Comparison of ENCODE assay signal across 1 cellular context in the genomic region with DNA sequence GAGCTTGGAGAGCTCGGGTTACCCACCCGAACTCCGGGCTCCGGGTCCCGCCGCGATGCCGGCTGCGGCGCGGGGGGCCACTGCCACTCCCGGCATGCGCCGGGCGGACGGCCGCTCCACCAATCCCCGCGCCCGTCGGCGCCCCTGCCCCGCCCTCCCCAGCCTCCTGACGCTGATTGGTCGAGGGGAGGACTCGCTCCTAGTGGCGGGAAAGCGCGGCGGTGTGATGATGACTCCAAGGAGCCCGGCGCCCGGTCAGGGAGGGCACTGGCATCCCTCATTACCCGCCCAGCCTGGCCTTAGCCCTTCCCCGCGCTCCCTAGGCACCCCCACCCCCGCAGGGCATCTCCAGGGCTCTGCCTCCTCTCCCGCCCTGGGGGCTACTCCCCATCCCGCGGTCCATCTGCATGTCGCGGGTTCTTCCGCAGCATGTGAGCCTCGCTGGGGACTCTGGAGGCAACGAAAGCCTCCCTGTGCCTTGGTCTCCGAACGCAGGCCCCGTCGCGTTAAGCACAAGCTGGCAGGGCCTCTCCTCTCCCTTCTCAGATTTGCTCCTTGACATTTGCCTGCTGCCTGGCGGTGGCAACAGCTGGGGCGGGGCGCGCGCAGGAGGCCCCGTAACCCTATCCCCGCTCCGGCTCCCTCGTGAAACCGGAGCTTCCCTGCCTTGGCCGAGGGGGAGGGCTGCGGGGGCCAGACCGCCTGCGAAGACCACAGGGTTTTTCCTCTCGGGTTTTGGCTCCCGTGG.
TF ChIP-seq lines count a peak whose summit lies in the region.

No MANE protein-coding gene starts in this region.

TF ChIP-seq in endothelial cell of umbilical vein, 7 proteins besides CTCF, POLR2A, EP300 and RAD21:
- no peak for TF ChIP-seq JUN (IDR thresholded peaks at IDR 0.05; ENCODE audit: borderline replicate concordance, insufficient read depth, insufficient read length, low read depth)
- TF ChIP-seq POLR2AphosphoS5 (IDR thresholded peaks at IDR 0.05; ENCODE audit: insufficient read depth, low read depth, low read length): peak; percentile 77
TF ChIP-seq in endothelial cell of umbilical vein: peak in this region for 1.
